In the genomic region with DNA sequence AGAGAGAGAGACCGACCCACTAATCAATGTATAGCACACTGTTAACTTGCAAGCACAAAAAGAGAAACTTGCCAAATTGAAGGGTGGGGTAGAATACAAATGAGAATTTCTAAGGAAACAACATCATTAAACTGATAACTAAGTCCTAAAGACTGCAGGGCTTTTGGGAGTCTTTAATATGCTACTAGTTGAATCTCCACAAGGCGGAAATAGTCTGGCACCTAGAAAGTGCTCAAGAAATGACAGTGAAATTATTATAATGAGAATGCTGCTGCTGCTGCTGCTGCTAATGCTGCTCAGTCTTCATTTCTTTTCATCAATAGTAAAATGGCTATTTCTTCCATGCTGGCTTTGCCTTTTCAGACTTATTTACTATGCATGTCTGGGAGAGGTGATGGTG, we compare ENCODE assay signal across 1 cellular context.
TF ChIP-seq lines count a peak whose summit lies in the region.

No MANE protein-coding gene starts in this region.

TF ChIP-seq in IMR-90, 13 proteins besides CTCF, POLR2A, EP300 and RAD21 (continued from another document):
- TF ChIP-seq ELK1 (IDR thresholded peaks at IDR 0.05; ENCODE audit: borderline replicate concordance, low read depth, low read length) (no peak), FOS (IDR thresholded peaks at IDR 0.05; ENCODE audit: low read depth, low read length) (no peak)
